26 cellular contexts compared by ENCODE assay signal in the genomic region with DNA sequence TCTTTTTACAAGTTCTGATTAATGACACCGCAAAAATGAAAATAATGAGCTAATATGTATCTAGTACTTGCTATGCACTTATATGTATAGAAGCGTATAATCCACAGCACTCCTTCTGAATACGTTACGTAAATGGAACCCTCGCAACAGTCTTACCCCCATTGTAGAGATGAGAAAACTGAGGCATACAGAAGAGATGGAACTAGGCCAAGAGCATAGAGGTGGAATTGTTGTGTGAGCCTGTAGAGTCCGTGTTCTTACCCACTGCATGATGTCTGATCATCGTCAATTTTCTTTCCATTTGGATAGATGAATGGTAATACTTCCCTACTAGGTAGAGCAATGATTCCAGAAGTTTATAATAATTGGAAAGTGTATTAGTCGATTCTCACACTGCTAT.
"Had no signal": no experiment of that assay in that cellular context is flagged by ENCODE, and none has a peak within 500 bp of the region (broad histone marks: within the 10 kb centered on the region; RNA-seq: fewer than 3 reads in every experiment).

No MANE protein-coding gene starts in this region.

- H3K4me3 ChIP-seq: stomach, suprapubic skin, testis, thoracic aorta, thyroid gland, tibial artery, tibial nerve, upper lobe of left lung, upper lobe of right lung, uterus, vagina had no signal

- DNase-seq: stimulated activated CD4-positive, alpha-beta T cell treated with anti-CD3 and anti-CD28 coated beads, Interleukin-2, amount 100 ng/mL, for 48 hours; stimulated activated CD4-positive, alpha-beta T cell treated with anti-CD3 and anti-CD28 coated beads, Interleukin-4, amount 100 ng/mL, for 1 hour; stimulated activated CD4-positive, alpha-beta T cell treated with anti-CD3 and anti-CD28 coated beads, Interleukin-4, amount 100 ng/mL, for 24 hours; stimulated activated CD4-positive, alpha-beta T cell treated with anti-CD3 and anti-CD28 coated beads, Interleukin-4, amount 100 ng/mL, for 4 hours; stimulated activated CD8-positive, alpha-beta memory T cell treated with anti-CD3 and anti-CD28 coated beads, Interleukin-4, amount 100 ng/mL, for 48 hours; stimulated activated naive B cell treated with anti-CD40 and anti-IgM and Interleukin-4, amounts not matched to agents 10 μg/mL and 1 μg/mL and 100 μg/mL, for 72 hours; stimulated activated naive CD4-positive, alpha-beta T cell; stimulated activated naive CD4-positive, alpha-beta T cell treated with Interleukin-2 at 50 U/mL for 16 hours; stimulated activated naive CD8-positive, alpha-beta T cell treated with anti-CD3 and anti-CD28 coated beads, Interleukin-15, amount 100 ng/mL, for 72 hours; stimulated activated naive CD8-positive, alpha-beta T cell treated with anti-CD3 and anti-CD28 coated beads, Interleukin-15, Interleukin-2, amounts not matched to agents 100 U/mL and 50 U/mL, for 24 hours; stomach; substantia nigra; testis; thyroid gland; tibial artery; trophoblast cell; upper lobe of left lung; upper lobe of right lung; uterus had no signal

- H3K27me3 ChIP-seq: stomach, suprapubic skin, testis, thyroid gland, tibial artery, tibial nerve, upper lobe of left lung, upper lobe of right lung, uterus, vagina had no signal

- H3K27ac ChIP-seq: stomach, suprapubic skin, testis, thoracic aorta, thyroid gland, tibial artery, tibial nerve, upper lobe of left lung, upper lobe of right lung, uterus, vagina had no signal

- H3K36me3 ChIP-seq: stomach, suprapubic skin, thoracic aorta, thyroid gland, tibial artery, tibial nerve, upper lobe of left lung, upper lobe of right lung, uterus, vagina had no signal

- H3K9me3 ChIP-seq: stomach, suprapubic skin, testis, thoracic aorta, thyroid gland, tibial artery, tibial nerve, upper lobe of left lung, upper lobe of right lung, uterus, vagina had no signal

- FAIRE-seq: urothelium cell line had no signal

- ATAC-seq: stimulated activated effector memory CD8-positive, alpha-beta T cell treated with anti-CD3 and anti-CD28 coated beads, Interleukin-12 subunit alpha, Interleukin-12 subunit beta, amount 100 ng/mL, for 72 hours; stimulated activated memory B cell treated with anti-CD40 and anti-IgM and Interleukin-4, amounts not matched to agents 10 μg/mL and 1 μg/mL and 100 μg/mL, for 72 hours; stimulated activated naive B cell treated with anti-CD40 and anti-IgM and Interleukin-4, amounts not matched to agents 10 μg/mL and 1 μg/mL and 100 μg/mL, for 72 hours; stimulated activated naive CD8-positive, alpha-beta T cell treated with anti-CD3 and anti-CD28 coated beads, Interleukin-15, amount 100 ng/mL, for 72 hours; stimulated activated naive CD8-positive, alpha-beta T cell treated with anti-CD3 and anti-CD28 coated beads, Interleukin-15, Interleukin-2, amounts not matched to agents 100 U/mL and 50 U/mL, for 24 hours; upper lobe of right lung had no signal

- H3K4me1 ChIP-seq: stomach, suprapubic skin, testis, thyroid gland, tibial nerve, upper lobe of left lung, upper lobe of right lung, uterus, vagina had no signal
